Comparison of ENCODE assay signal across 15 cellular contexts in genomic region chr4:8508731-8509130, GRCh38.
DNase-seq lines count a peak whose midpoint lies in the region; ATAC-seq, FAIRE-seq and TF ChIP-seq lines count a peak whose summit lies in the region.
"Had no signal": no experiment of that assay in that cellular context is flagged by ENCODE, and none has a peak within 500 bp of the region (broad histone marks: within the 10 kb centered on the region; RNA-seq: fewer than 3 reads in every experiment).

No MANE protein-coding gene starts in this region.

- 0 out of 2 replicates have a peak overlapping the region, but pooled peaks have one; percentile 50 for H2BK12ac ChIP-seq in H1 (ENCODE audit: low read depth, low read length)

- no peak for FAIRE-seq in H1 (lab: Jason Lieb, UNC)
- FAIRE-seq: HepG2, HTR-8/SVneo had no signal

- TF ChIP-seq CTCF in RWPE2 (IDR thresholded peaks at IDR 0.05; ENCODE audit: poor library complexity, severe bottlenecking), result no peak
- no peak for TF ChIP-seq CTCF in H1 (IDR thresholded peaks at IDR 0.05; ENCODE audit: control extremely low read depth in 1 of 3, insufficient read depth in 1 of 3, low read depth in 1 of 3, low read length in 3 of 3)
- TF ChIP-seq CTCF in neural progenitor cell (IDR thresholded peaks at IDR 0.05), result no peak

- POLR2A ChIA-PET in H1 (lab: Charles Lee; ENCODE audit: partially characterized antibody), result no interaction called here

- CTCF ChIA-PET in H1 (lab: Charles Lee; ENCODE audit: partially characterized antibody), result no interaction called here

- H3K4me2 ChIP-seq in H1 (ENCODE audit: insufficient read depth in 1 of 2, low read depth in 2 of 2, low read length in 2 of 2) (no peak overlapping the region), neural progenitor cell (no peak overlapping the region)

- peak overlapping the region; percentile 32; the same call in 1 of the 2 replicates for H2BK20ac ChIP-seq in H1 (ENCODE audit: low read length)

- peaks cover 23% of the 10 kb centered on the region for H3K4me1 Mint-ChIP-seq in neural progenitor cell
- H3K4me1 Mint-ChIP-seq: CD4-positive, CD25-positive, alpha-beta regulatory T cell had no signal

- no peak overlapping the region for H3K56ac ChIP-seq in H1 (replicated peaks; ENCODE audit: insufficient read length, low read depth, low read length)

- no peak for ATAC-seq in RWPE2 (ENCODE audit: low read depth)
- ATAC-seq: HCT116, HepG2 had no signal

- intact Hi-C loops in posterior vena cava (cut with DNase I), result no loop called here

- no peak overlapping the region for H3K4ac ChIP-seq in H1 (replicated peaks; ENCODE audit: insufficient read length, low read depth, low read length)

- no peak overlapping the region for H3K23ac ChIP-seq in H1 (ENCODE audit: insufficient read length)

- no peaks in the 10 kb centered on the region for H3K79me1 ChIP-seq in H1 (ENCODE audit: low read depth, low read length)

- peaks cover 7% of the 10 kb centered on the region for H3K27me3 Mint-ChIP-seq in neural progenitor cell (ENCODE audit: insufficient read depth, low read depth)
- H3K27me3 Mint-ChIP-seq: CD4-positive, CD25-positive, alpha-beta regulatory T cell had no signal

- H3K27me3 ChIP-seq in RWPE2 (ENCODE audit: insufficient read depth, poor library complexity, severe bottlenecking), result no peaks in the 10 kb centered on the region
- H3K27me3 ChIP-seq in H1 (replicated peaks in 1 of 4; ENCODE audit: control insufficient read depth in 3 of 4, extremely low read depth in 1 of 4, insufficient read depth in 3 of 4, low read length in 3 of 4), result no peaks in the 10 kb centered on the region; a peak in 3 of 7 replicates
- no peaks in the 10 kb centered on the region for H3K27me3 ChIP-seq in neural progenitor cell

- no peak overlapping the region for H3K18ac ChIP-seq in H1 (ENCODE audit: extremely low read depth, low read length)

- no peaks in the 10 kb centered on the region for H3K23me2 ChIP-seq in H1 (ENCODE audit: low read depth, low read length)

- no peak overlapping the region for H4K8ac ChIP-seq in H1 (ENCODE audit: extremely low read depth, insufficient read depth, low read length)

- TF ChIP-seq RAD21 in H1 (IDR thresholded peaks at IDR 0.05 in 1 of 2, conservative IDR thresholded peaks at IDR 0.05 in 1 of 2; ENCODE audit: low read depth in 2 of 2, low read length in 2 of 2), result no peak

- no peak overlapping the region for H3K4me3 Mint-ChIP-seq in neural progenitor cell
- H3K4me3 Mint-ChIP-seq: CD4-positive, CD25-positive, alpha-beta regulatory T cell had no signal

- no peaks in the 10 kb centered on the region for H3K4me1 ChIP-seq in RWPE2 (ENCODE audit: insufficient read depth, poor library complexity, severe bottlenecking)
- H3K4me1 ChIP-seq in H1 (replicated peaks in 1 of 4; ENCODE audit: control insufficient read depth in 3 of 4, insufficient read depth in 4 of 4, low read length in 3 of 4), result peaks cover 6 to 24% (median 14%) of the 10 kb centered on the region in 4 experiments
- peaks cover 21% of the 10 kb centered on the region for H3K4me1 ChIP-seq in neural progenitor cell

- H4K20me1 ChIP-seq in H1 (replicated peaks in 1 of 2; ENCODE audit: control insufficient read depth in 1 of 2, insufficient read depth in 2 of 2, low read length in 2 of 2), result no peaks in the 10 kb centered on the region
- no peaks in the 10 kb centered on the region for H4K20me1 ChIP-seq in neural progenitor cell (ENCODE audit: low read depth)

- H3K14ac ChIP-seq in H1 (ENCODE audit: insufficient read length), result no peak overlapping the region

- H3K36me3 Mint-ChIP-seq in neural progenitor cell, result no peaks in the 10 kb centered on the region

- no peaks in the 10 kb centered on the region for H3K9me3 ChIP-seq in RWPE2 (ENCODE audit: severe bottlenecking)
- peaks cover 0 to 3% of the 10 kb centered on the region in 2 experiments; a peak in 1 of 4 replicates for H3K9me3 ChIP-seq in H1 (ENCODE audit: insufficient read depth in 2 of 2, low read depth in 1 of 2, low read length in 1 of 2)
- H3K9me3 ChIP-seq in neural progenitor cell (ENCODE audit: low read depth), result no peaks in the 10 kb centered on the region

- DNase-seq in RWPE2 (ENCODE audit: low spot score), result peak; percentile 26
- DNase-seq in H1 (ENCODE audit: low read depth in 1 of 2, low spot score in 2 of 2), result no peak
- DNase-seq in neural progenitor cell (ENCODE audit: low spot score), result no peak
- peak; percentile 55 for DNase-seq in posterior vena cava (ENCODE audit: low spot score)
- no peak for DNase-seq in HuH-7 (ENCODE audit: low spot score)
- no peak for DNase-seq in T1000 (lab: John Stamatoyannopoulos, UW)
- DNase-seq in NOMO-1 treated with DMSO at 0.1 percent for 48 hours (lab: John Stamatoyannopoulos, UW; ENCODE audit: unreplicated experiment), result no peak
- DNase-seq: ACHN; CD4-positive, CD25-positive, alpha-beta regulatory T cell; DMS53; GF-D8 had no signal

- no peak for TF ChIP-seq POLR2A in H1 (IDR thresholded peaks at IDR 0.05; ENCODE audit: control extremely low read depth in 1 of 2, low read depth in 2 of 2, low read length in 2 of 2)

- H2BK15ac ChIP-seq in H1 (ENCODE audit: low read length), result no peak overlapping the region

- no peak overlapping the region for H4K5ac ChIP-seq in H1 (ENCODE audit: insufficient read length, low read depth, low read length)

- H4K91ac ChIP-seq in H1 (replicated peaks; ENCODE audit: insufficient read length, low read length), result no peak overlapping the region

- no peak overlapping the region for H2AFZ ChIP-seq in H1 (ENCODE audit: low read length)
- H2AFZ ChIP-seq in neural progenitor cell (replicated peaks), result no peak overlapping the region

- no peak overlapping the region for H2BK120ac ChIP-seq in H1 (replicated peaks; ENCODE audit: low read depth, low read length)

- no peak overlapping the region for H2BK5ac ChIP-seq in H1 (ENCODE audit: low read depth, low read length)

- H3K27ac ChIP-seq in RWPE2 (ENCODE audit: poor library complexity, severe bottlenecking), result no peak overlapping the region
- no peak overlapping the region for H3K27ac ChIP-seq in H1 (ENCODE audit: low read depth, low read length)
- no peak overlapping the region for H3K27ac ChIP-seq in neural progenitor cell
- H3K27ac ChIP-seq: BLaER1 treated with 17β-estradiol and CSF1 and Interleukin-3, amounts not matched to agents 10 nM and 100 nM had no signal

- peaks cover 6% of the 10 kb centered on the region for H3F3A ChIP-seq in neural progenitor cell (ENCODE audit: low read depth)

- TF ChIP-seq EP300 in H1 (IDR thresholded peaks at IDR 0.05; ENCODE audit: borderline replicate concordance in 1 of 2, low read depth in 2 of 2, low read length in 2 of 2), result no peak

- peak overlapping the region; percentile 65 for H3K27ac Mint-ChIP-seq in neural progenitor cell
- H3K27ac Mint-ChIP-seq: CD4-positive, CD25-positive, alpha-beta regulatory T cell had no signal

- no peaks in the 10 kb centered on the region for H3K79me2 ChIP-seq in H1 (ENCODE audit: control insufficient read depth in 1 of 2, insufficient read depth in 2 of 2, low read length in 2 of 2)
- H3K79me2 ChIP-seq in neural progenitor cell (ENCODE audit: low read depth), result no peaks in the 10 kb centered on the region

- H3K4me3 ChIP-seq in RWPE2 (ENCODE audit: severe bottlenecking) (no peak overlapping the region), H1 (ENCODE audit: extremely low read depth in 1 of 4, insufficient read depth in 2 of 4, low read depth in 3 of 4, low read length in 4 of 4) (no peak overlapping the region), neural progenitor cell (no peak overlapping the region)
- H3K4me3 ChIP-seq: BLaER1 treated with 17β-estradiol and CSF1 and Interleukin-3, amounts not matched to agents 10 nM and 100 nM had no signal

- 88% methylated on average over 9 of the region's 9 CpGs; no CpG with 5 or more reads in 1 of the 2 experiments for WGBS in H1 (ENCODE audit: extremely low coverage in 1 of 2, insufficient coverage in 1 of 2, insufficient read length in 1 of 2, insufficient replicate concordance in 2 of 2, low coverage in 1 of 2, low lambda C conversion rate in 2 of 2, missing lambda C conversion rate in 1 of 2), 2 experiments

- H2AK5ac ChIP-seq in H1 (ENCODE audit: low read depth, low read length), result no peak overlapping the region

- H3K36me3 ChIP-seq in RWPE2 (ENCODE audit: low read depth) (no peaks in the 10 kb centered on the region), H1 (ENCODE audit: control insufficient read depth in 2 of 4, insufficient read depth in 4 of 4, low read length in 3 of 4) (no peaks in the 10 kb centered on the region), neural progenitor cell (no peaks in the 10 kb centered on the region)
- H3K36me3 ChIP-seq: BLaER1 treated with 17β-estradiol and CSF1 and Interleukin-3, amounts not matched to agents 10 nM and 100 nM had no signal

- H3K9ac ChIP-seq in H1 (replicated peaks in 1 of 4; ENCODE audit: extremely low read depth in 1 of 4, low read depth in 3 of 4, low read length in 3 of 4), result no peak overlapping the region
- no peak overlapping the region for H3K9ac ChIP-seq in neural progenitor cell
- H3K9ac ChIP-seq: BLaER1 treated with 17β-estradiol and CSF1 and Interleukin-3, amounts not matched to agents 10 nM and 100 nM had no signal

- peaks cover 10% of the 10 kb centered on the region for H3K9me3 Mint-ChIP-seq in neural progenitor cell

TF ChIP-seq in H1, 55 proteins besides CTCF, POLR2A, EP300 and RAD21:
- TF ChIP-seq POLR2AphosphoS5 (IDR thresholded peaks at IDR 0.05; ENCODE audit: low read depth, low read length) (no peak), PHF8 (conservative IDR thresholded peaks at IDR 0.05; ENCODE audit: low read depth, low read length) (no peak), USF2 (IDR thresholded peaks at IDR 0.05; ENCODE audit: low read length) (no peak), KDM5A (IDR thresholded peaks at IDR 0.05; ENCODE audit: low read length) (no peak), JUND (IDR thresholded peaks at IDR 0.05; ENCODE audit: low read length) (no peak), RXRA (IDR thresholded peaks at IDR 0.05; ENCODE audit: insufficient read depth, low read depth, low read length) (no peak), HDAC2 (IDR thresholded peaks at IDR 0.05; ENCODE audit: borderline replicate concordance in 1 of 2, low read depth in 2 of 2, low read length in 2 of 2) (no peak), MAFK (IDR thresholded peaks at IDR 0.05; ENCODE audit: low read depth, low read length) (no peak)

Comparison
In these comparisons a context has a peak if more than half of its experiments do, and no peak if none do; other contexts are left out.
1. DNase-seq: peak in RWPE2 (single experiment) and posterior vena cava (single experiment); none in H1 (0 of 2), neural progenitor cell (single experiment), HuH-7 (single experiment), T1000 (single experiment) and NOMO-1 treated with DMSO at 0.1 percent for 48 hours (single experiment).